In genomic region chr18:59733411-59733810, GRCh38 we compare ENCODE assay signal across 1 cellular context.
TF ChIP-seq lines count a peak whose summit lies in the region.

No MANE protein-coding gene starts in this region.

TF ChIP-seq in IMR-90, 13 proteins besides CTCF, POLR2A, EP300 and RAD21 (continued from another document):
- TF ChIP-seq RCOR1 (IDR thresholded peaks at IDR 0.05; ENCODE audit: insufficient replicate concordance, low read length) = no peak
- no peak for TF ChIP-seq MAZ (IDR thresholded peaks at IDR 0.05; ENCODE audit: borderline replicate concordance, low read depth, low read length)
- no peak for TF ChIP-seq MXI1 (IDR thresholded peaks at IDR 0.05; ENCODE audit: borderline replicate concordance, low read depth, low read length)
- no peak for TF ChIP-seq RFX5 (IDR thresholded peaks at IDR 0.05; ENCODE audit: low read depth, low read length)
